In the genomic region with DNA sequence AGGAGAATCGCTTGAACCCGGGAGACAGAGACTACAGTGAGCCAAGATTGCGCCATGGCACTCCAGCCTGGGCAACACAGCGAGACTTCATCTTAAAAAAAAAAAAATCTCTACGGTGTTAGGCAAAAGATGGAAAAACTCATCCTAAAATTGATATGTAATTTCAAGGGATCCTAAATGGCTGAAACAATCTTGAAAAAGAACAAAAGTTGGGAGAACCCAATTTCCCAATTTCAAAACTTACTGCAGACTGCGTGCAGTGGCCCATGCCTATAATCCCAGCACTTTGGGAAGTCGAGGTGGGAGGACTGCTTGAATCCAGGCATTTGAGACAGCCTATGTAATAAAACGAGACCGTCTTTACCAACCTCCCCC, we compare ENCODE assay signal across 1 cellular context.
A peak's percentile ranks its signal among the peaks of the same experiment; 100 is the strongest.
TF ChIP-seq lines count a peak whose summit lies in the region.

No MANE protein-coding gene starts in this region.

TF ChIP-seq in K562, 482 proteins besides CTCF, POLR2A, EP300 and RAD21 (continued from another document):
- TF ChIP-seq, protein P1, sequence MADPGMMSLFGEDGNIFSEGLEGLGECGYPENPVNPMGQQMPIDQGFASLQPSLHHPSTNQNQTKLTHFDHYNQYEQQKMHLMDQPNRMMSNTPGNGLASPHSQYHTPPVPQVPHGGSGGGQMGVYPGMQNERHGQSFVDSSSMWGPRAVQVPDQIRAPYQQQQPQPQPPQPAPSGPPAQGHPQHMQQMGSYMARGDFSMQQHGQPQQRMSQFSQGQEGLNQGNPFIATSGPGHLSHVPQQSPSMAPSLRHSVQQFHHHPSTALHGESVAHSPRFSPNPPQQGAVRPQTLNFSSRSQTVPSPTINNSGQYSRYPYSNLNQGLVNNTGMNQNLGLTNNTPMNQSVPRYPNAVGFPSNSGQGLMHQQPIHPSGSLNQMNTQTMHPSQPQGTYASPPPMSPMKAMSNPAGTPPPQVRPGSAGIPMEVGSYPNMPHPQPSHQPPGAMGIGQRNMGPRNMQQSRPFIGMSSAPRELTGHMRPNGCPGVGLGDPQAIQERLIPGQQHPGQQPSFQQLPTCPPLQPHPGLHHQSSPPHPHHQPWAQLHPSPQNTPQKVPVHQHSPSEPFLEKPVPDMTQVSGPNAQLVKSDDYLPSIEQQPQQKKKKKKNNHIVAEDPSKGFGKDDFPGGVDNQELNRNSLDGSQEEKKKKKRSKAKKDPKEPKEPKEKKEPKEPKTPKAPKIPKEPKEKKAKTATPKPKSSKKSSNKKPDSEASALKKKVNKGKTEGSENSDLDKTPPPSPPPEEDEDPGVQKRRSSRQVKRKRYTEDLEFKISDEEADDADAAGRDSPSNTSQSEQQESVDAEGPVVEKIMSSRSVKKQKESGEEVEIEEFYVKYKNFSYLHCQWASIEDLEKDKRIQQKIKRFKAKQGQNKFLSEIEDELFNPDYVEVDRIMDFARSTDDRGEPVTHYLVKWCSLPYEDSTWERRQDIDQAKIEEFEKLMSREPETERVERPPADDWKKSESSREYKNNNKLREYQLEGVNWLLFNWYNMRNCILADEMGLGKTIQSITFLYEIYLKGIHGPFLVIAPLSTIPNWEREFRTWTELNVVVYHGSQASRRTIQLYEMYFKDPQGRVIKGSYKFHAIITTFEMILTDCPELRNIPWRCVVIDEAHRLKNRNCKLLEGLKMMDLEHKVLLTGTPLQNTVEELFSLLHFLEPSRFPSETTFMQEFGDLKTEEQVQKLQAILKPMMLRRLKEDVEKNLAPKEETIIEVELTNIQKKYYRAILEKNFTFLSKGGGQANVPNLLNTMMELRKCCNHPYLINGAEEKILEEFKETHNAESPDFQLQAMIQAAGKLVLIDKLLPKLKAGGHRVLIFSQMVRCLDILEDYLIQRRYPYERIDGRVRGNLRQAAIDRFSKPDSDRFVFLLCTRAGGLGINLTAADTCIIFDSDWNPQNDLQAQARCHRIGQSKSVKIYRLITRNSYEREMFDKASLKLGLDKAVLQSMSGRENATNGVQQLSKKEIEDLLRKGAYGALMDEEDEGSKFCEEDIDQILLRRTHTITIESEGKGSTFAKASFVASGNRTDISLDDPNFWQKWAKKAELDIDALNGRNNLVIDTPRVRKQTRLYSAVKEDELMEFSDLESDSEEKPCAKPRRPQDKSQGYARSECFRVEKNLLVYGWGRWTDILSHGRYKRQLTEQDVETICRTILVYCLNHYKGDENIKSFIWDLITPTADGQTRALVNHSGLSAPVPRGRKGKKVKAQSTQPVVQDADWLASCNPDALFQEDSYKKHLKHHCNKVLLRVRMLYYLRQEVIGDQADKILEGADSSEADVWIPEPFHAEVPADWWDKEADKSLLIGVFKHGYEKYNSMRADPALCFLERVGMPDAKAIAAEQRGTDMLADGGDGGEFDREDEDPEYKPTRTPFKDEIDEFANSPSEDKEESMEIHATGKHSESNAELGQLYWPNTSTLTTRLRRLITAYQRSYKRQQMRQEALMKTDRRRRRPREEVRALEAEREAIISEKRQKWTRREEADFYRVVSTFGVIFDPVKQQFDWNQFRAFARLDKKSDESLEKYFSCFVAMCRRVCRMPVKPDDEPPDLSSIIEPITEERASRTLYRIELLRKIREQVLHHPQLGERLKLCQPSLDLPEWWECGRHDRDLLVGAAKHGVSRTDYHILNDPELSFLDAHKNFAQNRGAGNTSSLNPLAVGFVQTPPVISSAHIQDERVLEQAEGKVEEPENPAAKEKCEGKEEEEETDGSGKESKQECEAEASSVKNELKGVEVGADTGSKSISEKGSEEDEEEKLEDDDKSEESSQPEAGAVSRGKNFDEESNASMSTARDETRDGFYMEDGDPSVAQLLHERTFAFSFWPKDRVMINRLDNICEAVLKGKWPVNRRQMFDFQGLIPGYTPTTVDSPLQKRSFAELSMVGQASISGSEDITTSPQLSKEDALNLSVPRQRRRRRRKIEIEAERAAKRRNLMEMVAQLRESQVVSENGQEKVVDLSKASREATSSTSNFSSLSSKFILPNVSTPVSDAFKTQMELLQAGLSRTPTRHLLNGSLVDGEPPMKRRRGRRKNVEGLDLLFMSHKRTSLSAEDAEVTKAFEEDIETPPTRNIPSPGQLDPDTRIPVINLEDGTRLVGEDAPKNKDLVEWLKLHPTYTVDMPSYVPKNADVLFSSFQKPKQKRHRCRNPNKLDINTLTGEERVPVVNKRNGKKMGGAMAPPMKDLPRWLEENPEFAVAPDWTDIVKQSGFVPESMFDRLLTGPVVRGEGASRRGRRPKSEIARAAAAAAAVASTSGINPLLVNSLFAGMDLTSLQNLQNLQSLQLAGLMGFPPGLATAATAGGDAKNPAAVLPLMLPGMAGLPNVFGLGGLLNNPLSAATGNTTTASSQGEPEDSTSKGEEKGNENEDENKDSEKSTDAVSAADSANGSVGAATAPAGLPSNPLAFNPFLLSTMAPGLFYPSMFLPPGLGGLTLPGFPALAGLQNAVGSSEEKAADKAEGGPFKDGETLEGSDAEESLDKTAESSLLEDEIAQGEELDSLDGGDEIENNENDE (IDR thresholded peaks at IDR 0.05; ENCODE audit: low read depth, low read length): no peak
- peak; percentile 67; the same call in 1 of the 2 replicates for TF ChIP-seq RNF2 (IDR thresholded peaks at IDR 0.05)
